Comparison of ENCODE assay signal across 12 cellular contexts in the genomic region with DNA sequence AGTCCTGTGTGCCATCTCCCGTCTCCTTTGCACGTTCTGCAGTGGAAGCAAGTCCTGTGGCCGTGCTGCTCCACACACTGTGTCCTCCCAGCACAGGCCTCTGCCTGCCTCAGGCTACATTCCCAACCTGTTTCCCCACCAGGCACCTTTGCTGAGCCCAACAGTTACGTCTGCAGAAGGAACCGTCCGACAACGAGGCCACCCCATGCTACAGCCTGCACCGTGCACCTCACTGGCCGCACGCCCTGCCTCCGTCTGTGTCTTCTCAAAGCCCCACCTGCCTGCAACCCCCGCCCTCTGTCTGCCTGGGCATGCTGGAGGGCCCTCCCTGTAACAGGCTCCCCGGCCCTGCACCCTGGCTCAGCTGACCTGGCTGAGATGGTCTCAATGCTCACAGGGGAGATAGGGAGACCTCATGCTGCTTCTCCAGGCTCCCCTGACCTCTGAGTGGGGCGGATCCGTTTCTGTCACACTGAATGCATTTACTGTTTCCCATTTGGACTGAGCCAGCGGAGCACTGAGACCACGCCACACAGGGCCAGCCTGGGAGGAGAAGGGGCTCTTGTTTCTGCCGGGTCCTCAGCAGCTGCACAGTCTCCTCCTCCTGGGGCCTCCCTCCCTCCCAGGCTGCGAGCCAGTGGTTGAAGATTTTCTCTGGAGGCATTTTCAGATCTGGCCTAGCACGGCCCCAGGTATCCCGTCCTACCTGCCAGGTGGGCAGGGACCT.
A peak's percentile ranks its signal among the peaks of the same experiment; 100 is the strongest.
DNase-seq lines count a peak whose midpoint lies in the region; ATAC-seq lines count a peak whose summit lies in the region.
"Had no signal": no experiment of that assay in that cellular context is flagged by ENCODE, and none has a peak within 500 bp of the region (broad histone marks: within the 10 kb centered on the region; RNA-seq: fewer than 3 reads in every experiment).

No MANE protein-coding gene starts in this region.

- no peak for ATAC-seq in GM18868 (IDR thresholded peaks at IDR 0.05; ENCODE audit: unreplicated experiment)
- ATAC-seq in HG02623 (IDR thresholded peaks at IDR 0.05; ENCODE audit: unreplicated experiment), result no peak
- no peak for ATAC-seq in HG02840 (IDR thresholded peaks at IDR 0.05; ENCODE audit: low FRiP score, unreplicated experiment)
- ATAC-seq in HG02610 (IDR thresholded peaks at IDR 0.05; ENCODE audit: unreplicated experiment), result no peak
- ATAC-seq: GM12878 had no signal

- H3K4me1 ChIP-seq in rectal smooth muscle tissue (ENCODE audit: control insufficient read depth, insufficient read depth, low read length), result peaks cover 17% of the 10 kb centered on the region

- H3K36me3 ChIP-seq in rectal smooth muscle tissue (ENCODE audit: control insufficient read depth, insufficient read depth, low read length), result no peaks in the 10 kb centered on the region
- H3K36me3 ChIP-seq: brain microvascular endothelial cell had no signal

- DNase-seq in D341Med (ENCODE audit: low spot score) (peak; percentile 5), islet precursor cell (peak; percentile 73)
- DNase-seq in activated CD8-positive, alpha-beta memory T cell treated with anti-CD3 and anti-CD28 coated beads, Interleukin-2, amount 50 U/mL, for 48 hours, result peak; percentile 42
- DNase-seq: brain microvascular endothelial cell, mammary epithelial cell, NCI-H146 had no signal

- no peak overlapping the region for H3K9ac ChIP-seq in rectal smooth muscle tissue (ENCODE audit: low read length)

- H3K27ac ChIP-seq in rectal smooth muscle tissue (ENCODE audit: low read depth, low read length), result peak overlapping the region; percentile 82
- H3K27ac ChIP-seq: brain microvascular endothelial cell had no signal

- H3K4me3 ChIP-seq in rectal smooth muscle tissue (ENCODE audit: low read length), result no peak overlapping the region
- H3K4me3 ChIP-seq: GM12878 had no signal

- H3K27me3 ChIP-seq in rectal smooth muscle tissue (ENCODE audit: control insufficient read depth, insufficient read depth, low read length), result no peaks in the 10 kb centered on the region
- H3K27me3 ChIP-seq: brain microvascular endothelial cell had no signal

Comparison
In these comparisons a context has a peak if more than half of its experiments do, and no peak if none do; other contexts are left out.
1. DNase-seq: peak in every context shown above with its lines; median percentile 73 in islet precursor cell; 42 in activated CD8-positive, alpha-beta memory T cell treated with anti-CD3 and anti-CD28 coated beads, Interleukin-2, amount 50 U/mL, for 48 hours; 5 in D341Med.